Comparison of ENCODE assay signal across 21 cellular contexts in genomic region chr11:75518204-75518549, GRCh38. TPM values are rescaled to one million over a fixed set of nuclear protein-coding genes. Genes with fewer than 3 reads are reported as not detected.
A peak's percentile ranks its signal among the peaks of the same experiment; 100 is the strongest.
DNase-seq lines count a peak whose midpoint lies in the region; TF ChIP-seq lines count a peak whose summit lies in the region.
"Had no signal": no experiment of that assay in that cellular context is flagged by ENCODE, and none has a peak within 500 bp of the region (broad histone marks: within the 10 kb centered on the region; RNA-seq: fewer than 3 reads in every experiment).

No MANE protein-coding gene starts in this region.

- H3K27me3 ChIP-seq in ectodermal cell (ENCODE audit: control insufficient read depth, insufficient read depth, low read length, poor library complexity, severe bottlenecking), result peaks cover 3% of the 10 kb centered on the region
- H3K27me3 ChIP-seq in breast epithelium, result no peaks in the 10 kb centered on the region
- H3K27me3 ChIP-seq: MG63 had no signal

- peak overlapping the region; percentile 51 for H3K4me2 ChIP-seq in OCI-LY7 (ENCODE audit: low read length)

- intact Hi-C loops in OCI-LY7 (cut with micrococcal nuclease; ENCODE audit: unreplicated experiment), result no loop called here
- intact Hi-C loops in breast epithelium (cut with DNase I; ENCODE audit: low total_unique reads), result no loop called here
- intact Hi-C loops in activated T-helper 1 cell treated with anti-CD3 and anti-CD28 coated beads, Interleukin-12 subunit alpha, Interleukin-12 subunit beta, Interleukin-2, Interleukin-4 antibody, amounts not matched to agents 30 ng/mL and 10 ng/mL and 1 ng/mL, durations not matched to agents 14 hours and 24 hours and 36 hours (cut with micrococcal nuclease), result no loop called here

- H3K9me3 Mint-ChIP-seq in activated CD4-positive, alpha-beta T cell treated with anti-CD3 and anti-CD28 coated beads, Interleukin-2, amount 10 ng/mL, durations not matched to agents 7 days and 5 days, result no peaks in the 10 kb centered on the region
- peaks cover 6% of the 10 kb centered on the region for H3K9me3 Mint-ChIP-seq in progenitor cell of endocrine pancreas (ENCODE audit: low read depth)
- H3K9me3 Mint-ChIP-seq in activated T-helper 1 cell treated with anti-CD3 and anti-CD28 coated beads, Interleukin-12 subunit alpha, Interleukin-12 subunit beta, Interleukin-2, Interleukin-4 antibody, amounts not matched to agents 30 ng/mL and 10 ng/mL and 1 ng/mL, durations not matched to agents 14 hours and 24 hours and 36 hours, result no peaks in the 10 kb centered on the region
- H3K9me3 Mint-ChIP-seq: CD8-positive, alpha-beta T cell had no signal

- H3K9me2 ChIP-seq in OCI-LY7 (ENCODE audit: insufficient read depth, low read length), result no peaks in the 10 kb centered on the region

- H3K4me1 Mint-ChIP-seq in activated CD4-positive, alpha-beta T cell treated with anti-CD3 and anti-CD28 coated beads, Interleukin-2, amount 10 ng/mL, durations not matched to agents 7 days and 5 days, result peaks cover 34% of the 10 kb centered on the region
- H3K4me1 Mint-ChIP-seq in progenitor cell of endocrine pancreas (ENCODE audit: low read depth), result peaks cover 22% of the 10 kb centered on the region
- peaks cover 14% of the 10 kb centered on the region for H3K4me1 Mint-ChIP-seq in activated T-helper 1 cell treated with anti-CD3 and anti-CD28 coated beads, Interleukin-12 subunit alpha, Interleukin-12 subunit beta, Interleukin-2, Interleukin-4 antibody, amounts not matched to agents 30 ng/mL and 10 ng/mL and 1 ng/mL, durations not matched to agents 14 hours and 24 hours and 36 hours (ENCODE audit: low read depth)

- WGBS in ectodermal cell, 2 experiments, result 58 to 59% methylated on average over 3 of the region's 3 CpGs

- no peak overlapping the region for H3K4me3 Mint-ChIP-seq in activated CD4-positive, alpha-beta T cell treated with anti-CD3 and anti-CD28 coated beads, Interleukin-2, amount 10 ng/mL, durations not matched to agents 7 days and 5 days
- H3K4me3 Mint-ChIP-seq in progenitor cell of endocrine pancreas (ENCODE audit: low read depth), result no peak overlapping the region
- no peak overlapping the region for H3K4me3 Mint-ChIP-seq in activated T-helper 1 cell treated with anti-CD3 and anti-CD28 coated beads, Interleukin-12 subunit alpha, Interleukin-12 subunit beta, Interleukin-2, Interleukin-4 antibody, amounts not matched to agents 30 ng/mL and 10 ng/mL and 1 ng/mL, durations not matched to agents 14 hours and 24 hours and 36 hours

- H3K4me3 ChIP-seq in OCI-LY7 (ENCODE audit: low read depth, low read length, poor library complexity, severe bottlenecking) (no peak overlapping the region), ectodermal cell (ENCODE audit: insufficient read depth, low read depth, low read length) (no peak overlapping the region), breast epithelium (no peak overlapping the region)
- H3K4me3 ChIP-seq: HAP-1, MG63 had no signal

- POLR2A ChIA-PET in activated CD4-positive, alpha-beta T cell treated with anti-CD3 and anti-CD28 coated beads, Interleukin-2, amount 10 ng/mL, durations not matched to agents 7 days and 5 days (lab: Charles Lee), result no interaction called here
- POLR2A ChIA-PET in OCI-LY7 (lab: Charles Lee), result interaction anchor here (0.5 to 0.8 kb wide), 2 partner anchors 46 to 52 kb away, joined by 3 read pairs; no protein-coding TSS in a partner anchor

- H4K20me1 ChIP-seq in OCI-LY7 (ENCODE audit: insufficient read depth, low read length), result no peaks in the 10 kb centered on the region

- H3K79me2 ChIP-seq in OCI-LY7 (ENCODE audit: insufficient read depth, low read depth, low read length), result no peaks in the 10 kb centered on the region

- no peaks in the 10 kb centered on the region for H3K27me3 Mint-ChIP-seq in activated CD4-positive, alpha-beta T cell treated with anti-CD3 and anti-CD28 coated beads, Interleukin-2, amount 10 ng/mL, durations not matched to agents 7 days and 5 days
- H3K27me3 Mint-ChIP-seq in progenitor cell of endocrine pancreas, result peaks cover 10% of the 10 kb centered on the region
- H3K27me3 Mint-ChIP-seq in activated T-helper 1 cell treated with anti-CD3 and anti-CD28 coated beads, Interleukin-12 subunit alpha, Interleukin-12 subunit beta, Interleukin-2, Interleukin-4 antibody, amounts not matched to agents 30 ng/mL and 10 ng/mL and 1 ng/mL, durations not matched to agents 14 hours and 24 hours and 36 hours (ENCODE audit: insufficient read depth), result peaks cover 6% of the 10 kb centered on the region

- H3K27ac ChIP-seq in OCI-LY7 (ENCODE audit: low read depth, low read length, poor library complexity, severe bottlenecking) (peak overlapping the region; percentile 24), ectodermal cell (ENCODE audit: insufficient read depth, low read depth, low read length, poor library complexity, severe bottlenecking) (peak overlapping the region; percentile 81), breast epithelium (no peak overlapping the region)
- H3K27ac ChIP-seq: 22Rv1, HL-60 had no signal

- no peak overlapping the region for H2AFZ ChIP-seq in OCI-LY7 (ENCODE audit: low read length)

- no peaks in the 10 kb centered on the region for H3K9me3 ChIP-seq in OCI-LY7 (ENCODE audit: low read length)
- no peaks in the 10 kb centered on the region for H3K9me3 ChIP-seq in ectodermal cell (ENCODE audit: control insufficient read depth, low read length)
- H3K9me3 ChIP-seq in breast epithelium, result no peaks in the 10 kb centered on the region
- H3K9me3 ChIP-seq: HAP-1, MG63 had no signal

- H3K4me1 ChIP-seq in OCI-LY7 (ENCODE audit: insufficient read depth, low read length, poor library complexity, severe bottlenecking) (peaks cover 67% of the 10 kb centered on the region), ectodermal cell (ENCODE audit: control insufficient read depth, insufficient read depth, low read length) (peaks cover 37% of the 10 kb centered on the region), breast epithelium (peaks cover 0 to 1% of the 10 kb centered on the region in 2 donors)
- H3K4me1 ChIP-seq: HAP-1 had no signal

- H3K36me3 Mint-ChIP-seq in activated CD4-positive, alpha-beta T cell treated with anti-CD3 and anti-CD28 coated beads, Interleukin-2, amount 10 ng/mL, durations not matched to agents 7 days and 5 days (ENCODE audit: low read depth), result peaks cover 8% of the 10 kb centered on the region
- peaks cover 6% of the 10 kb centered on the region for H3K36me3 Mint-ChIP-seq in progenitor cell of endocrine pancreas (ENCODE audit: insufficient read depth)
- H3K36me3 Mint-ChIP-seq in activated T-helper 1 cell treated with anti-CD3 and anti-CD28 coated beads, Interleukin-12 subunit alpha, Interleukin-12 subunit beta, Interleukin-2, Interleukin-4 antibody, amounts not matched to agents 30 ng/mL and 10 ng/mL and 1 ng/mL, durations not matched to agents 14 hours and 24 hours and 36 hours (ENCODE audit: low read depth), result peaks cover 1% of the 10 kb centered on the region
- H3K36me3 Mint-ChIP-seq: CD8-positive, alpha-beta T cell had no signal

- TF ChIP-seq POLR2A in breast epithelium (IDR thresholded peaks at IDR 0.05), result no peak

- TF ChIP-seq CTCF in OCI-LY7 (conservative IDR thresholded peaks at IDR 0.05; ENCODE audit: low read length), result no peak
- TF ChIP-seq CTCF in progenitor cell of endocrine pancreas (IDR thresholded peaks at IDR 0.05; ENCODE audit: unreplicated experiment), result no peak
- TF ChIP-seq CTCF in breast epithelium (IDR thresholded peaks at IDR 0.05), result no peak

- CTCF ChIA-PET in activated CD4-positive, alpha-beta T cell treated with anti-CD3 and anti-CD28 coated beads, Interleukin-2, amount 10 ng/mL, durations not matched to agents 7 days and 5 days (lab: Charles Lee), result interaction anchor here (1.0 to 1.3 kb wide), 2 partner anchors 13 to 16 kb away, joined by 3 to 4 read pairs; no protein-coding TSS in a partner anchor
- CTCF ChIA-PET in OCI-LY7 (lab: Charles Lee; ENCODE audit: unreplicated experiment), result interaction anchor here (1.2 kb wide), 1 partner anchor 10 kb away, joined by 5 read pairs; no protein-coding TSS in a partner anchor

- no peak for DNase-seq in activated CD4-positive, alpha-beta T cell treated with anti-CD3 and anti-CD28 coated beads, Interleukin-2, amount 10 ng/mL, durations not matched to agents 7 days and 5 days
- DNase-seq in activated CD4-positive, alpha-beta T cell treated with anti-CD3 and anti-CD28 coated beads, Interleukin-2, amount 50 U/mL, for 48 hours, result no peak
- no peak for DNase-seq in OCI-LY7 (ENCODE audit: low spot score)
- DNase-seq in progenitor cell of endocrine pancreas (ENCODE audit: low spot score, unreplicated experiment), result no peak
- DNase-seq in breast epithelium (ENCODE audit: low spot score in 2 of 2), result no peak
- no peak for DNase-seq in SW480 (ENCODE audit: low spot score)
- no peak for DNase-seq in activated T-helper 1 cell treated with anti-CD3 and anti-CD28 coated beads, Interleukin-12 subunit alpha, Interleukin-12 subunit beta, Interleukin-2, Interleukin-4 antibody, amounts not matched to agents 30 ng/mL and 10 ng/mL and 1 ng/mL, durations not matched to agents 14 hours and 24 hours and 36 hours (ENCODE audit: low spot score)
- DNase-seq: CD8-positive, alpha-beta T cell; DMS79; IMR-90; Kasumi-1; MG63; NCI-H1092; NCI-H146; NCI-H2081; NCI-H510A; SHP77 treated with DMSO at 0.1 percent for 48 hours had no signal

- BruUV-seq in OCI-LY7 (replicated peaks; lab: Mats Ljungman, UMichigan), result no TSS peak

- H3K27ac Mint-ChIP-seq in activated CD4-positive, alpha-beta T cell treated with anti-CD3 and anti-CD28 coated beads, Interleukin-2, amount 10 ng/mL, durations not matched to agents 7 days and 5 days, result peak overlapping the region; percentile 3
- peak overlapping the region; percentile 91 for H3K27ac Mint-ChIP-seq in progenitor cell of endocrine pancreas
- H3K27ac Mint-ChIP-seq in activated T-helper 1 cell treated with anti-CD3 and anti-CD28 coated beads, Interleukin-12 subunit alpha, Interleukin-12 subunit beta, Interleukin-2, Interleukin-4 antibody, amounts not matched to agents 30 ng/mL and 10 ng/mL and 1 ng/mL, durations not matched to agents 14 hours and 24 hours and 36 hours, result no peak overlapping the region
- H3K27ac Mint-ChIP-seq: CD8-positive, alpha-beta T cell had no signal

- H3K36me3 ChIP-seq in OCI-LY7 (ENCODE audit: insufficient read depth, low read length) (peaks cover 3% of the 10 kb centered on the region; the same call in 1 of the 2 replicates), ectodermal cell (ENCODE audit: control insufficient read depth, insufficient read depth, low read length) (no peaks in the 10 kb centered on the region), breast epithelium (no peaks in the 10 kb centered on the region)
- H3K36me3 ChIP-seq: HAP-1, MG63 had no signal

RNA-seq across cellular contexts. Expression of gene GDPD5, which starts 7.6 kb away (rescaled TPM):
- 10 to 100 TPM; 55.8 to 62.3 TPM for total RNA-seq in activated CD4-positive, alpha-beta T cell treated with anti-CD3 and anti-CD28 coated beads, Interleukin-2, amount 10 ng/mL, durations not matched to agents 7 days and 5 days
- 13.5 and 14.3 TPM in 2 replicates for total RNA-seq in OCI-LY7 (2014; rRNA removed; shearing (Covaris generic))
- total RNA-seq in OCI-LY7 (2022) (49.9 and 57.3 TPM in 2 replicates), progenitor cell of endocrine pancreas (32.4 and 33.1 TPM in 2 replicates), breast epithelium (10 to 100 TPM; 10.5 to 25.9 (median 14.8) TPM)
- polyA plus RNA-seq in ectodermal cell (2013, experiment 1 of 4), result 20.0 TPM
- 29.6 TPM for polyA plus RNA-seq in ectodermal cell (2013, experiment 2 of 4)
- polyA plus RNA-seq in ectodermal cell (2013, experiment 3 of 4), result 17.2 TPM
- 18.5 TPM for polyA plus RNA-seq in ectodermal cell (2013, experiment 4 of 4)
- total RNA-seq in activated T-helper 1 cell treated with anti-CD3 and anti-CD28 coated beads, Interleukin-12 subunit alpha, Interleukin-12 subunit beta, Interleukin-2, Interleukin-4 antibody, amounts not matched to agents 30 ng/mL and 10 ng/mL and 1 ng/mL, durations not matched to agents 14 hours and 24 hours and 36 hours, result 9.7 and 13.5 TPM in 2 replicates

RNA-seq across cellular contexts. Expression of gene SERPINH1, which starts 43.9 kb away (rescaled TPM):
- 10 to 100 TPM; 11.3 to 11.9 TPM for total RNA-seq in activated CD4-positive, alpha-beta T cell treated with anti-CD3 and anti-CD28 coated beads, Interleukin-2, amount 10 ng/mL, durations not matched to agents 7 days and 5 days
- total RNA-seq in OCI-LY7 (2014; rRNA removed; shearing (Covaris generic)), result 0.33 TPM in 1 of 2 replicates, not detected in the other
- not detected in 2 replicates for total RNA-seq in OCI-LY7 (2022)
- 462 TPM for polyA plus RNA-seq in ectodermal cell (2013, experiment 1 of 4)
- 419 TPM for polyA plus RNA-seq in ectodermal cell (2013, experiment 2 of 4)
- polyA plus RNA-seq in ectodermal cell (2013, experiment 3 of 4), result 346 TPM
- 367 TPM for polyA plus RNA-seq in ectodermal cell (2013, experiment 4 of 4)
- total RNA-seq in progenitor cell of endocrine pancreas, result 223 and 234 TPM in 2 replicates
- 100 to 1,000 TPM; 168 to 264 (median 259) TPM for total RNA-seq in breast epithelium
- 24.1 and 25.3 TPM in 2 replicates for total RNA-seq in activated T-helper 1 cell treated with anti-CD3 and anti-CD28 coated beads, Interleukin-12 subunit alpha, Interleukin-12 subunit beta, Interleukin-2, Interleukin-4 antibody, amounts not matched to agents 30 ng/mL and 10 ng/mL and 1 ng/mL, durations not matched to agents 14 hours and 24 hours and 36 hours

Comparison
In these comparisons a context has a peak if more than half of its experiments do, and no peak if none do; other contexts are left out.
1. H3K27ac ChIP-seq: peak in OCI-LY7 (single experiment) and ectodermal cell (single experiment); none in breast epithelium (0 of 2).
2. RNA of gene SERPINH1, which starts 43.9 kb away (total RNA-seq): 168 to 264 TPM in breast epithelium, 223 to 234 TPM in progenitor cell of endocrine pancreas, 24.1 to 25.3 TPM in activated T-helper 1 cell treated with anti-CD3 and anti-CD28 coated beads, Interleukin-12 subunit alpha, Interleukin-12 subunit beta, Interleukin-2, Interleukin-4 antibody, amounts not matched to agents 30 ng/mL and 10 ng/mL and 1 ng/mL, durations not matched to agents 14 hours and 24 hours and 36 hours and 11.3 to 11.9 TPM in activated CD4-positive, alpha-beta T cell treated with anti-CD3 and anti-CD28 coated beads, Interleukin-2, amount 10 ng/mL, durations not matched to agents 7 days and 5 days; 0.33 TPM in OCI-LY7; every median in the first group is over 4 times any median in the second.